ENCODE assay signal across 29 cellular contexts in the genomic region with DNA sequence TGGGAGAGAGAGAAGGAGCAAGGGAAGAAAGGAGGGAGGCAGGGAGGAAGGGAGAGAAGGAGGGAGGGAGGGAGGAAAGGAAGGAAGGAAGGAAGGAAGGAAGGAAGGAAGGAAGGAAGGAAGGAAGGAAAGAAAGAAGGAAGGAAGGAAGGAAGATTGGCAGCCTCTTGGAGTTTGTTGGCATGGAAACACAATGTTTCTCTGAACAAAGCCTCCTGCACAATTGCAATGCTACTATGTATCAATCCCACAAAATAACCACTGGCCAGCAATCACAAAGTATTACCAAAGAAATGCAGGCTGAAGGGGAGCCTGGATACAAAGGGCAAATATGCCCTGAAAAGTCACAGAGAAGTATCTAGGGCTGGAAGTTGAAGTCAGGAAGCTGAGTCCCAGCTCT.
DNase-seq lines count a peak whose midpoint lies in the region; ATAC-seq and TF ChIP-seq lines count a peak whose summit lies in the region.
"Had no signal": no experiment of that assay in that cellular context is flagged by ENCODE, and none has a peak within 500 bp of the region (broad histone marks: within the 10 kb centered on the region; RNA-seq: fewer than 3 reads in every experiment).

No MANE protein-coding gene starts in this region.

- no peaks in the 10 kb centered on the region for H3K27me3 Mint-ChIP-seq in activated CD4-positive, alpha-beta T cell treated with anti-CD3 and anti-CD28 coated beads, Interleukin-2, amount 10 ng/mL, durations not matched to agents 24 days and 14 days
- no peaks in the 10 kb centered on the region for H3K27me3 Mint-ChIP-seq in nephron (ENCODE audit: low read depth)
- H3K27me3 Mint-ChIP-seq: activated naive CD4-positive, alpha-beta T cell treated with anti-CD3 and anti-CD28 coated beads, Interleukin-2, amount 10 ng/mL, durations not matched to agents 7 days and 5 days had no signal

- H3K27ac Mint-ChIP-seq in activated CD4-positive, alpha-beta T cell treated with anti-CD3 and anti-CD28 coated beads, Interleukin-2, amount 10 ng/mL, durations not matched to agents 24 days and 14 days, result no peak overlapping the region
- peak overlapping the region; percentile 81 to 93 (median 90) for H3K27ac Mint-ChIP-seq in nephron
- H3K27ac Mint-ChIP-seq: activated CD8-positive, alpha-beta memory T cell treated with anti-CD3 and anti-CD28 coated beads, Interleukin-2, amount 10 ng/mL, durations not matched to agents 7 days and 5 days; activated naive CD4-positive, alpha-beta T cell treated with anti-CD3 and anti-CD28 coated beads, Interleukin-2, amount 10 ng/mL, durations not matched to agents 7 days and 5 days; naive B cell had no signal

- no peak overlapping the region for H3K4me3 Mint-ChIP-seq in activated CD4-positive, alpha-beta T cell treated with anti-CD3 and anti-CD28 coated beads, Interleukin-2, amount 10 ng/mL, durations not matched to agents 24 days and 14 days
- H3K4me3 Mint-ChIP-seq in nephron, result peak overlapping the region in 1 of 3 experiments; percentile 1
- H3K4me3 Mint-ChIP-seq: activated CD8-positive, alpha-beta memory T cell treated with anti-CD3 and anti-CD28 coated beads, Interleukin-2, amount 10 ng/mL, durations not matched to agents 7 days and 5 days; activated naive CD4-positive, alpha-beta T cell treated with anti-CD3 and anti-CD28 coated beads, Interleukin-2, amount 10 ng/mL, durations not matched to agents 7 days and 5 days; CD4-positive, alpha-beta memory T cell; central memory CD8-positive, alpha-beta T cell; naive B cell had no signal

- no peak for TF ChIP-seq CTCF in dorsolateral prefrontal cortex (IDR thresholded peaks at IDR 0.05 in 54 of 56, conservative IDR thresholded peaks at IDR 0.05 in 2 of 56; ENCODE audit: low read depth in 1 of 56, partially characterized antibody in 56 of 56)
- TF ChIP-seq CTCF in nephron (IDR thresholded peaks at IDR 0.05; ENCODE audit: unreplicated experiment in 3 of 3), result no peak

- H3K27ac ChIP-seq in dorsolateral prefrontal cortex, result peak overlapping the region in 32 of 59 donors; percentile 4 to 76 (median 46)
- H3K27ac ChIP-seq: 22Rv1, parathyroid adenoma, sigmoid colon, stomach, WERI-Rb-1 had no signal

- H3K4me3 ChIP-seq in dorsolateral prefrontal cortex, result no peak overlapping the region
- H3K4me3 ChIP-seq: sigmoid colon, stomach had no signal

- peak; percentile 21 for DNase-seq in activated CD4-positive, alpha-beta T cell treated with anti-CD3 and anti-CD28 coated beads, Interleukin-2, amount 10 ng/mL, durations not matched to agents 24 days and 14 days
- DNase-seq in activated CD4-positive, alpha-beta T cell treated with anti-CD3 and anti-CD28 coated beads for 48 hours, result no peak
- no peak for DNase-seq in dorsolateral prefrontal cortex
- no peak for DNase-seq in NCI-H774 (lab: John Stamatoyannopoulos, UW)
- DNase-seq in NCI-H1092 (lab: John Stamatoyannopoulos, UW), result no peak
- no peak for DNase-seq in epidermal melanocyte (ENCODE audit: insufficient read length, low spot score)
- DNase-seq: activated CD4-positive, alpha-beta T cell treated with anti-CD3 and anti-CD28 coated beads, Interleukin-2, amount 50 U/mL, for 1 hour; activated CD8-positive, alpha-beta memory T cell treated with anti-CD3 and anti-CD28 coated beads, Interleukin-2, amount 10 ng/mL, durations not matched to agents 7 days and 5 days; activated naive CD4-positive, alpha-beta T cell treated with anti-CD3 and anti-CD28 coated beads, Interleukin-2, amount 10 ng/mL, durations not matched to agents 7 days and 5 days; AML-193; CD4-positive, alpha-beta memory T cell; foreskin melanocyte; GOT3; Kasumi-1; left colon; naive B cell; NCI-H1048; NCI-H1930; NCI-H82; sigmoid colon; stomach; T-helper 9 cell; trophoblast cell; WERI-Rb-1 had no signal

- H3K4me1 Mint-ChIP-seq in activated CD4-positive, alpha-beta T cell treated with anti-CD3 and anti-CD28 coated beads, Interleukin-2, amount 10 ng/mL, durations not matched to agents 24 days and 14 days, result no peaks in the 10 kb centered on the region
- H3K4me1 Mint-ChIP-seq in nephron, result peaks cover 31% of the 10 kb centered on the region
- H3K4me1 Mint-ChIP-seq: activated naive CD4-positive, alpha-beta T cell treated with anti-CD3 and anti-CD28 coated beads, Interleukin-2, amount 10 ng/mL, durations not matched to agents 7 days and 5 days; CD4-positive, alpha-beta memory T cell; central memory CD8-positive, alpha-beta T cell; naive B cell had no signal

- H3K36me3 Mint-ChIP-seq in activated CD4-positive, alpha-beta T cell treated with anti-CD3 and anti-CD28 coated beads, Interleukin-2, amount 10 ng/mL, durations not matched to agents 24 days and 14 days (ENCODE audit: low read depth), result no peaks in the 10 kb centered on the region
- H3K36me3 Mint-ChIP-seq in nephron (ENCODE audit: low read depth), result no peaks in the 10 kb centered on the region
- H3K36me3 Mint-ChIP-seq: activated CD8-positive, alpha-beta memory T cell treated with anti-CD3 and anti-CD28 coated beads, Interleukin-2, amount 10 ng/mL, durations not matched to agents 7 days and 5 days; activated naive CD4-positive, alpha-beta T cell treated with anti-CD3 and anti-CD28 coated beads, Interleukin-2, amount 10 ng/mL, durations not matched to agents 7 days and 5 days; CD4-positive, alpha-beta memory T cell; naive B cell had no signal

- H3K9me3 Mint-ChIP-seq in activated CD4-positive, alpha-beta T cell treated with anti-CD3 and anti-CD28 coated beads, Interleukin-2, amount 10 ng/mL, durations not matched to agents 24 days and 14 days, result no peaks in the 10 kb centered on the region
- no peaks in the 10 kb centered on the region for H3K9me3 Mint-ChIP-seq in nephron
- H3K9me3 Mint-ChIP-seq: activated naive CD4-positive, alpha-beta T cell treated with anti-CD3 and anti-CD28 coated beads, Interleukin-2, amount 10 ng/mL, durations not matched to agents 7 days and 5 days; CD4-positive, alpha-beta memory T cell; central memory CD8-positive, alpha-beta T cell had no signal

- H3K27me3 ChIP-seq in dorsolateral prefrontal cortex, result no peaks in the 10 kb centered on the region
- H3K27me3 ChIP-seq: sigmoid colon, stomach had no signal

- intact Hi-C loops in activated CD4-positive, alpha-beta T cell treated with anti-CD3 and anti-CD28 coated beads, Interleukin-2, amount 10 ng/mL, durations not matched to agents 24 days and 14 days (cut with micrococcal nuclease), result no loop called here
- intact Hi-C loops in dorsolateral prefrontal cortex (cut with DNase I), result no loop called here

- no peak for ATAC-seq in GM19395 (IDR thresholded peaks at IDR 0.05; ENCODE audit: unreplicated experiment)
- ATAC-seq: activated CD8-positive, alpha-beta memory T cell treated with anti-CD3 and anti-CD28 coated beads, Interleukin-2, amount 10 ng/mL, durations not matched to agents 7 days and 5 days; left colon had no signal
